In genomic region chr20:39269031-39269461, GRCh38 we compare ENCODE assay signal across 1 cellular context.
A peak's percentile ranks its signal among the peaks of the same experiment; 100 is the strongest.
TF ChIP-seq lines count a peak whose summit lies in the region.

No MANE protein-coding gene starts in this region.

TF ChIP-seq in H1, 55 proteins besides CTCF, POLR2A, EP300 and RAD21 (continued from another document):
- TF ChIP-seq MAX (IDR thresholded peaks at IDR 0.05), result peak; percentile 63
- no peak for TF ChIP-seq POLR2AphosphoS5 (IDR thresholded peaks at IDR 0.05; ENCODE audit: low read depth, low read length)
- TF ChIP-seq HDAC6 (IDR thresholded peaks at IDR 0.05; ENCODE audit: low read depth, low read length), result no peak
- no peak for TF ChIP-seq RFX5 (IDR thresholded peaks at IDR 0.05; ENCODE audit: borderline replicate concordance, low read depth, low read length)
- TF ChIP-seq GABPA (IDR thresholded peaks at IDR 0.05; ENCODE audit: borderline replicate concordance, insufficient read depth, low read length), result no peak
- TF ChIP-seq NRF1 (IDR thresholded peaks at IDR 0.05; ENCODE audit: low read depth, low read length), result no peak
- TF ChIP-seq JUN (IDR thresholded peaks at IDR 0.05; ENCODE audit: low read depth, low read length), result no peak
- TF ChIP-seq CHD2 (IDR thresholded peaks at IDR 0.05; ENCODE audit: low read length), result no peak
- peak; percentile 40; the same call in 1 of the 2 replicates for TF ChIP-seq KDM1A (IDR thresholded peaks at IDR 0.05; ENCODE audit: borderline replicate concordance, low read length)
- TF ChIP-seq USF2 (IDR thresholded peaks at IDR 0.05; ENCODE audit: low read length), result peak; percentile 64
- TF ChIP-seq CHD1 (IDR thresholded peaks at IDR 0.05; ENCODE audit: low read depth, low read length), result no peak
- TF ChIP-seq E2F6 (IDR thresholded peaks at IDR 0.05), result no peak
- TF ChIP-seq CEBPB (IDR thresholded peaks at IDR 0.05; ENCODE audit: low read depth, low read length), result no peak
- TF ChIP-seq GTF2F1 (IDR thresholded peaks at IDR 0.05; ENCODE audit: borderline replicate concordance, low read depth, low read length), result no peak
